In genomic region chr5:1121101-1121500, GRCh38 we compare ENCODE assay signal across 15 cellular contexts. TPM values are rescaled to one million over a fixed set of nuclear protein-coding genes. Genes with fewer than 3 reads are reported as not detected.
DNase-seq lines count a peak whose midpoint lies in the region; ATAC-seq and TF ChIP-seq lines count a peak whose summit lies in the region.
"Had no signal": no experiment of that assay in that cellular context is flagged by ENCODE, and none has a peak within 500 bp of the region (broad histone marks: within the 10 kb centered on the region; RNA-seq: fewer than 3 reads in every experiment).

No MANE protein-coding gene starts in this region.

- H3K4me2 ChIP-seq in BLaER1 (peak overlapping the region; percentile 75), neural progenitor cell (no peak overlapping the region)
- H3K4me2 ChIP-seq: GM23338 had no signal

- H3K9me3 ChIP-seq in heart right ventricle = no peaks in the 10 kb centered on the region
- peaks cover 20% of the 10 kb centered on the region for H3K9me3 ChIP-seq in BLaER1
- H3K9me3 ChIP-seq in neural progenitor cell (ENCODE audit: low read depth) = no peaks in the 10 kb centered on the region
- H3K9me3 ChIP-seq in testis = no peaks in the 10 kb centered on the region

- H3K4me3 Mint-ChIP-seq in glutamatergic neuron (ENCODE audit: unreplicated experiment) = peak overlapping the region; percentile 25
- H3K4me3 Mint-ChIP-seq in neural progenitor cell = no peak overlapping the region
- H3K4me3 Mint-ChIP-seq: GM23338, H9 had no signal

- H3K27ac Mint-ChIP-seq in glutamatergic neuron (ENCODE audit: unreplicated experiment) (peak overlapping the region; percentile 93), neural progenitor cell (peak overlapping the region; percentile 46)
- H3K27ac Mint-ChIP-seq: GM23338 had no signal

- no peaks in the 10 kb centered on the region for H3K36me3 ChIP-seq in heart right ventricle
- peaks cover 10% of the 10 kb centered on the region for H3K36me3 ChIP-seq in BLaER1
- H3K36me3 ChIP-seq in neural progenitor cell = no peaks in the 10 kb centered on the region
- no peaks in the 10 kb centered on the region for H3K36me3 ChIP-seq in testis (ENCODE audit: low read depth, missing control alignments)

- H4K20me1 ChIP-seq in BLaER1 (peaks cover 62% of the 10 kb centered on the region), neural progenitor cell (ENCODE audit: low read depth) (no peaks in the 10 kb centered on the region)

- peaks cover 25 to 85% (median 56%) of the 10 kb centered on the region in 9 donors for H3K4me1 ChIP-seq in heart right ventricle
- H3K4me1 ChIP-seq in BLaER1 = peaks cover 86% of the 10 kb centered on the region
- peaks cover 17% of the 10 kb centered on the region for H3K4me1 ChIP-seq in neural progenitor cell
- peaks cover 73% of the 10 kb centered on the region for H3K4me1 ChIP-seq in testis

- no peaks in the 10 kb centered on the region for H3F3A ChIP-seq in neural progenitor cell (ENCODE audit: low read depth)

- H3K4me3 ChIP-seq in heart right ventricle = no peak overlapping the region
- no peak overlapping the region for H3K4me3 ChIP-seq in BLaER1
- no peak overlapping the region for H3K4me3 ChIP-seq in neural progenitor cell
- H3K4me3 ChIP-seq in testis = no peak overlapping the region
- H3K4me3 ChIP-seq: GM12878, GM23338 had no signal

- intact Hi-C loops in heart right ventricle (cut with DNase I) = no loop called here
- intact Hi-C loops in Right ventricle myocardium superior (cut with DNase I) = no loop called here
- intact Hi-C loops in testis (cut with DNase I; ENCODE audit: low total_unique reads) = no loop called here

- ATAC-seq in heart right ventricle (no peak), Right ventricle myocardium superior (ENCODE audit: poor library complexity) (no peak)
- no peak for ATAC-seq in stimulated activated naive CD8-positive, alpha-beta T cell treated with anti-CD3 and anti-CD28 coated beads, Interleukin-15, Interleukin-2, amounts not matched to agents 100 U/mL and 50 U/mL, for 24 hours
- ATAC-seq: GM12878, GM23338 had no signal

- H3K36me3 Mint-ChIP-seq in glutamatergic neuron (ENCODE audit: unreplicated experiment) (no peaks in the 10 kb centered on the region), neural progenitor cell (no peaks in the 10 kb centered on the region)
- H3K36me3 Mint-ChIP-seq: CD4-positive, alpha-beta memory T cell had no signal

- WGBS in heart right ventricle, 2 donors = 45 to 51% methylated on average over 13 of the region's 13 CpGs
- WGBS in testis, 2 donors = 66 to 74% methylated on average over 4 to 13 of the region's 13 CpGs

- H3K27me3 ChIP-seq in heart right ventricle (no peaks in the 10 kb centered on the region), BLaER1 (peaks cover 41% of the 10 kb centered on the region; the same call in 1 of the 2 replicates), neural progenitor cell (no peaks in the 10 kb centered on the region), testis (no peaks in the 10 kb centered on the region)

- TF ChIP-seq CTCF in heart right ventricle (IDR thresholded peaks at IDR 0.05) = no peak
- no peak for TF ChIP-seq CTCF in glutamatergic neuron (IDR thresholded peaks at IDR 0.05; ENCODE audit: partially characterized antibody, unreplicated experiment)
- no peak for TF ChIP-seq CTCF in neural progenitor cell (IDR thresholded peaks at IDR 0.05)
- no peak for TF ChIP-seq CTCF in testis (IDR thresholded peaks at IDR 0.05)

- peaks cover 24% of the 10 kb centered on the region for H3K9me3 Mint-ChIP-seq in glutamatergic neuron (ENCODE audit: unreplicated experiment)
- peaks cover 5% of the 10 kb centered on the region for H3K9me3 Mint-ChIP-seq in neural progenitor cell
- H3K9me3 Mint-ChIP-seq: CD4-positive, alpha-beta memory T cell; GM23338 had no signal

- H3K79me2 ChIP-seq in neural progenitor cell (ENCODE audit: low read depth) = no peaks in the 10 kb centered on the region

- H3K9ac ChIP-seq in BLaER1 (no peak overlapping the region), neural progenitor cell (no peak overlapping the region)

- TF ChIP-seq POLR2A in testis (IDR thresholded peaks at IDR 0.05) = no peak

- H3K4me1 Mint-ChIP-seq in glutamatergic neuron (ENCODE audit: low read depth, unreplicated experiment) (peaks cover 34% of the 10 kb centered on the region), neural progenitor cell (peaks cover 10% of the 10 kb centered on the region)

- DNase-seq in heart right ventricle (no peak), Right ventricle myocardium superior (no peak), glutamatergic neuron (no peak), neural progenitor cell (ENCODE audit: low spot score) (no peak), KG1 (lab: John Stamatoyannopoulos, UW) (no peak), testis (no peak)
- no peak for DNase-seq in stimulated activated naive CD8-positive, alpha-beta T cell treated with anti-CD3 and anti-CD28 coated beads, Interleukin-15, Interleukin-2, amounts not matched to agents 100 U/mL and 50 U/mL, for 24 hours
- DNase-seq: 8988T; CD4-positive, alpha-beta memory T cell; DMS79; H9 had no signal

- H2AFZ ChIP-seq in neural progenitor cell (replicated peaks) = no peak overlapping the region
- H2AFZ ChIP-seq: GM23338 had no signal

- H3K27me3 Mint-ChIP-seq in glutamatergic neuron (ENCODE audit: unreplicated experiment) (peaks cover 18% of the 10 kb centered on the region), neural progenitor cell (ENCODE audit: insufficient read depth, low read depth) (peaks cover 4% of the 10 kb centered on the region)

- peak overlapping the region in 6 of 10 donors; percentile 22 to 93 (median 88) for H3K27ac ChIP-seq in heart right ventricle
- no peak overlapping the region for H3K27ac ChIP-seq in BLaER1
- no peak overlapping the region for H3K27ac ChIP-seq in neural progenitor cell
- peak overlapping the region in 1 of 2 donors; percentile 6 for H3K27ac ChIP-seq in testis
- H3K27ac ChIP-seq: C4-2B had no signal

RNA-seq across cellular contexts. Expression of gene SLC12A7, which starts 9.2 kb away (rescaled TPM):
- total RNA-seq in heart right ventricle = 100 to 1,000 TPM; 122 to 208 (median 146) TPM
- 100 to 1,000 TPM in 1 of 2 donors, 10 to 100 TPM in 1; 36.3 to 145 TPM for polyA plus RNA-seq in heart right ventricle
- total RNA-seq in Right ventricle myocardium superior = 172 TPM
- 147 TPM for total RNA-seq in glutamatergic neuron (ENCODE audit: unreplicated experiment)
- total RNA-seq in neural progenitor cell (ENCODE audit: low replicate concordance) = 7.5 and 27.3 TPM in 2 replicates
- 100 to 1,000 TPM; 168 to 212 TPM for total RNA-seq in testis
- 73.2 TPM for polyA plus RNA-seq in testis (ENCODE audit: insufficient read depth, low read depth, low replicate concordance)

Comparison
In these comparisons a context has a peak if more than half of its experiments do, and no peak if none do; other contexts are left out.
1. H3K27ac ChIP-seq: peak in heart right ventricle (6 of 10); none in BLaER1 (single experiment) and neural progenitor cell (single experiment).